ENCODE assay signal across 1 cellular context in genomic region chr10:72298774-72299519, GRCh38.
TF ChIP-seq lines count a peak whose summit lies in the region.

No MANE protein-coding gene starts in this region.

TF ChIP-seq in GM12878, 131 proteins besides CTCF, POLR2A, EP300 and RAD21 (continued from another document):
- TF ChIP-seq, protein P1, sequence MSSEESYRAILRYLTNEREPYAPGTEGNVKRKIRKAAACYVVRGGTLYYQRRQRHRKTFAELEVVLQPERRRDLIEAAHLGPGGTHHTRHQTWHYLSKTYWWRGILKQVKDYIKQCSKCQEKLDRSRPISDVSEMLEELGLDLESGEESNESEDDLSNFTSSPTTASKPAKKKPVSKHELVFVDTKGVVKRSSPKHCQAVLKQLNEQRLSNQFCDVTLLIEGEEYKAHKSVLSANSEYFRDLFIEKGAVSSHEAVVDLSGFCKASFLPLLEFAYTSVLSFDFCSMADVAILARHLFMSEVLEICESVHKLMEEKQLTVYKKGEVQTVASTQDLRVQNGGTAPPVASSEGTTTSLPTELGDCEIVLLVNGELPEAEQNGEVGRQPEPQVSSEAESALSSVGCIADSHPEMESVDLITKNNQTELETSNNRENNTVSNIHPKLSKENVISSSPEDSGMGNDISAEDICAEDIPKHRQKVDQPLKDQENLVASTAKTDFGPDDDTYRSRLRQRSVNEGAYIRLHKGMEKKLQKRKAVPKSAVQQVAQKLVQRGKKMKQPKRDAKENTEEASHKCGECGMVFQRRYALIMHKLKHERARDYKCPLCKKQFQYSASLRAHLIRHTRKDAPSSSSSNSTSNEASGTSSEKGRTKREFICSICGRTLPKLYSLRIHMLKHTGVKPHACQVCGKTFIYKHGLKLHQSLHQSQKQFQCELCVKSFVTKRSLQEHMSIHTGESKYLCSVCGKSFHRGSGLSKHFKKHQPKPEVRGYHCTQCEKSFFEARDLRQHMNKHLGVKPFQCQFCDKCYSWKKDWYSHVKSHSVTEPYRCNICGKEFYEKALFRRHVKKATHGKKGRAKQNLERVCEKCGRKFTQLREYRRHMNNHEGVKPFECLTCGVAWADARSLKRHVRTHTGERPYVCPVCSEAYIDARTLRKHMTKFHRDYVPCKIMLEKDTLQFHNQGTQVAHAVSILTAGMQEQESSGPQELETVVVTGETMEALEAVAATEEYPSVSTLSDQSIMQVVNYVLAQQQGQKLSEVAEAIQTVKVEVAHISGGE (CRISPR knock-in tag; IDR thresholded peaks at IDR 0.05), result 0 out of 2 replicates have a peak, but pooled peaks have one; percentile 3
